ENCODE assay signal across 23 cellular contexts in the genomic region with DNA sequence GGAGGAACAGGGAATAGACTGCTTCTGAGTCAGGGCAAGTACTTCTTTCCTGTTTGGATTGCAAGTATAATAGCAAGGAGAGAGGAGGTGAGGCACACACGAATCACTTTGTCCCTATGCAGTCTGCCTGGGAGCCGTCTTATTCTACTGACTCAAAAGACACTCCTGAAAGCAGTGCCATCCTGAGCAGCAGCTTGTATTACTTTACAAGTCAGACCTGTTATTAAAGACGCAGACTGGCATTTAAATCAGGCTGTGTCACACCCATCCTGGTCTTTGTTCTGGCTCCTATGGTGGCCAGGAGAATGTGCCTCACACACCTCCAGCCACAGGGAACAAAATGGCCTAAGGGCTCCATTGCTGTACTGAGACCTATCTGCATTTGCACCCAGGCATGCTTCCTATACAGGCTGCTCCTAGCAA. TPM values are rescaled to one million over a fixed set of nuclear protein-coding genes. Genes with fewer than 3 reads are reported as not detected.
DNase-seq lines count a peak whose midpoint lies in the region; ATAC-seq, FAIRE-seq and TF ChIP-seq lines count a peak whose summit lies in the region.
"Had no signal": no experiment of that assay in that cellular context is flagged by ENCODE, and none has a peak within 500 bp of the region (broad histone marks: within the 10 kb centered on the region; RNA-seq: fewer than 3 reads in every experiment).

No MANE protein-coding gene starts in this region.

- WGBS in endodermal cell (ENCODE audit: insufficient coverage in 1 of 2, insufficient read length in 1 of 2), 2 experiments = 72 to 83% methylated on average over 2 to 3 of the region's 3 CpGs

- H3K9me3 ChIP-seq in keratinocyte (ENCODE audit: control insufficient read depth, low read depth, low read length) = no peaks in the 10 kb centered on the region
- no peaks in the 10 kb centered on the region for H3K9me3 ChIP-seq in endodermal cell (ENCODE audit: control insufficient read depth, low read length)
- H3K9me3 ChIP-seq in Karpas-422 (ENCODE audit: low read length) = no peaks in the 10 kb centered on the region
- H3K9me3 ChIP-seq: heart left ventricle, MG63, stomach had no signal

- H3K4me1 ChIP-seq in GM23338 (ENCODE audit: insufficient read depth) (0 out of 2 replicates have a peak, but pooled peaks cover 5% of the 10 kb centered on the region), keratinocyte (ENCODE audit: control insufficient read depth, extremely low read depth, insufficient read depth, low read length) (peaks cover 22% of the 10 kb centered on the region), endodermal cell (ENCODE audit: control insufficient read depth, insufficient read depth, low read length) (no peaks in the 10 kb centered on the region), Karpas-422 (ENCODE audit: low read length) (no peaks in the 10 kb centered on the region)
- H3K4me1 ChIP-seq: parathyroid adenoma had no signal

- TF ChIP-seq CTCF in GM23338 (conservative IDR thresholded peaks at IDR 0.05; ENCODE audit: low read depth in 2 of 2) (no peak), WTC11 (IDR thresholded peaks at IDR 0.05) (no peak), keratinocyte (optimal IDR thresholded peaks at IDR 0.05 in 1 of 3, IDR thresholded peaks at IDR 0.05 in 1 of 3, conservative IDR thresholded peaks at IDR 0.05 in 1 of 3; ENCODE audit: extremely low read depth in 1 of 3, insufficient read depth in 2 of 3, low read length in 3 of 3) (no peak), endodermal cell (conservative IDR thresholded peaks at IDR 0.05) (no peak)

- no peaks in the 10 kb centered on the region for H3K9me2 ChIP-seq in GM23338 (ENCODE audit: insufficient read depth)
- no peaks in the 10 kb centered on the region for H3K9me2 ChIP-seq in Karpas-422 (replicated peaks; ENCODE audit: insufficient read depth, low read length)

- ATAC-seq in GM23338 (no peak), WTC11 (peak; percentile 50), HG03025 (IDR thresholded peaks at IDR 0.05; ENCODE audit: low FRiP score, unreplicated experiment) (no peak)
- ATAC-seq: heart left ventricle; naive thymus-derived CD4-positive, alpha-beta T cell had no signal

- H3K27ac Mint-ChIP-seq in GM23338 (no peak overlapping the region), WTC11 (peak overlapping the region; percentile 66; the same call in 1 of the 2 replicates), endodermal cell (no peak overlapping the region)
- H3K27ac Mint-ChIP-seq: activated CD4-positive, alpha-beta T cell treated with anti-CD3 and anti-CD28 coated beads, Interleukin-2, amount 10 ng/mL, durations not matched to agents 7 days and 5 days; naive thymus-derived CD4-positive, alpha-beta T cell had no signal

- no peaks in the 10 kb centered on the region for H3F3A ChIP-seq in GM23338 (replicated peaks; ENCODE audit: low read depth)

- H3K27me3 ChIP-seq in GM23338 (ENCODE audit: insufficient read depth) (no peaks in the 10 kb centered on the region), keratinocyte (ENCODE audit: control insufficient read depth, extremely low read depth, insufficient read depth, low read length) (no peaks in the 10 kb centered on the region), endodermal cell (ENCODE audit: control insufficient read depth, insufficient read depth, low read length, poor library complexity, severe bottlenecking) (peaks cover 76% of the 10 kb centered on the region), Karpas-422 (ENCODE audit: low read length) (no peaks in the 10 kb centered on the region)
- H3K27me3 ChIP-seq: heart left ventricle, MG63, stomach had no signal

- H3K27ac ChIP-seq in GM23338 (ENCODE audit: low read depth) = no peak overlapping the region
- H3K27ac ChIP-seq in keratinocyte (ENCODE audit: control insufficient read depth, insufficient read depth, low read length) = peak overlapping the region; percentile 33
- no peak overlapping the region for H3K27ac ChIP-seq in endodermal cell (ENCODE audit: low read depth, low read length)
- no peak overlapping the region for H3K27ac ChIP-seq in Karpas-422 (ENCODE audit: low read length)
- H3K27ac ChIP-seq: heart left ventricle, parathyroid adenoma, stomach had no signal

- peak; percentile 90 for FAIRE-seq in keratinocyte (lab: Jason Lieb, UNC)
- FAIRE-seq: H1 had no signal

- H3K9ac ChIP-seq in keratinocyte (ENCODE audit: control insufficient read depth, extremely low read depth, insufficient read depth, low read length) = peak overlapping the region; percentile 28
- no peak overlapping the region for H3K9ac ChIP-seq in endodermal cell (ENCODE audit: extremely low read depth, low read length, poor library complexity, severe bottlenecking)
- H3K9ac ChIP-seq in Karpas-422 (ENCODE audit: low read length) = no peak overlapping the region
- H3K9ac ChIP-seq: parathyroid adenoma had no signal

- POLR2A ChIA-PET in WTC11 (lab: Charles Lee) = no interaction called here

- no peak overlapping the region for H3K4me2 ChIP-seq in GM23338
- peak overlapping the region; percentile 58 for H3K4me2 ChIP-seq in keratinocyte (ENCODE audit: control insufficient read depth, extremely low read depth, insufficient read depth, low read depth, low read length)
- no peak overlapping the region for H3K4me2 ChIP-seq in Karpas-422 (ENCODE audit: low read depth, low read length, poor library complexity, severe bottlenecking)

- CTCF ChIA-PET in WTC11 (lab: Charles Lee) = interaction anchor here (1.0 to 1.8 kb wide), 2 partner anchors 18 to 43 kb away, joined by 4 to 7 read pairs; a partner anchor contains a TSS

- H3K36me3 Mint-ChIP-seq in GM23338 (ENCODE audit: low read depth) (no peaks in the 10 kb centered on the region), WTC11 (no peaks in the 10 kb centered on the region), endodermal cell (ENCODE audit: low read depth) (no peaks in the 10 kb centered on the region)
- H3K36me3 Mint-ChIP-seq: naive thymus-derived CD4-positive, alpha-beta T cell had no signal

- peaks cover 18% of the 10 kb centered on the region; the same call in 2 of the 3 replicates for H3K9me3 Mint-ChIP-seq in GM23338
- H3K9me3 Mint-ChIP-seq in WTC11 = no peaks in the 10 kb centered on the region
- H3K9me3 Mint-ChIP-seq in endodermal cell = no peaks in the 10 kb centered on the region
- H3K9me3 Mint-ChIP-seq: activated CD4-positive, alpha-beta T cell treated with anti-CD3 and anti-CD28 coated beads, Interleukin-2, amount 10 ng/mL, durations not matched to agents 7 days and 5 days had no signal

- no peaks in the 10 kb centered on the region for H3K36me3 ChIP-seq in GM23338 (ENCODE audit: insufficient read depth)
- H3K36me3 ChIP-seq in keratinocyte (ENCODE audit: control insufficient read depth in 2 of 2, extremely low read depth in 1 of 2, insufficient read depth in 2 of 2, low read length in 2 of 2) = no peaks in the 10 kb centered on the region
- no peaks in the 10 kb centered on the region for H3K36me3 ChIP-seq in endodermal cell (ENCODE audit: control insufficient read depth, insufficient read depth, low read length)
- no peaks in the 10 kb centered on the region for H3K36me3 ChIP-seq in Karpas-422 (ENCODE audit: insufficient read depth, low read length)
- H3K36me3 ChIP-seq: heart left ventricle, MG63, stomach had no signal

- H2AFZ ChIP-seq in GM23338 = 0 out of 2 replicates have a peak overlapping the region, but pooled peaks have one; percentile 14
- H2AFZ ChIP-seq in keratinocyte (ENCODE audit: control insufficient read depth, low read length) = peak overlapping the region; percentile 85
- H2AFZ ChIP-seq in Karpas-422 (ENCODE audit: low read length) = no peak overlapping the region
- H2AFZ ChIP-seq: parathyroid adenoma had no signal

- H3K9me1 ChIP-seq in keratinocyte (ENCODE audit: control insufficient read depth, extremely low read depth, insufficient read depth, low read length) = no peaks in the 10 kb centered on the region

- dilution Hi-C loops in keratinocyte (cut with MboI; ENCODE audit: extremely low pct_ligation_motif_present, low sequenced_read_pairs) = no loop called here

- peak; percentile 75 for DNase-seq in ELF-1 (ENCODE audit: low read depth, low spot score)
- DNase-seq in GM23338 (ENCODE audit: low spot score) = no peak
- DNase-seq in WTC11 (ENCODE audit: low spot score) = no peak
- no peak for DNase-seq in keratinocyte (ENCODE audit: low read depth, low spot score)
- no peak for DNase-seq in endodermal cell
- DNase-seq in Karpas-422 = no peak
- no peak for DNase-seq in NCI-H2081 treated with DMSO at 0.1 percent for 48 hours (lab: John Stamatoyannopoulos, UW)
- DNase-seq: activated CD4-positive, alpha-beta T cell treated with anti-CD3 and anti-CD28 coated beads, Interleukin-2, amount 10 ng/mL, durations not matched to agents 7 days and 5 days; activated gamma-delta T cell; AML-193; central memory CD4-positive, alpha-beta T cell; COR-L47; heart left ventricle; MG63; naive thymus-derived CD4-positive, alpha-beta T cell; NCI-H187 treated with DMSO at 0.1 percent for 48 hours; NCI-H446 treated with DMSO at 0.1 percent for 48 hours; stimulated activated CD4-positive, alpha-beta T cell treated with anti-CD3 and anti-CD28 coated beads, Interleukin-2, amount 100 ng/mL, for 24 hours; stomach had no signal

- H4K20me1 ChIP-seq in GM23338 (replicated peaks; ENCODE audit: insufficient read depth) (no peaks in the 10 kb centered on the region), keratinocyte (ENCODE audit: control insufficient read depth, extremely low read depth, insufficient read depth, low read length) (no peaks in the 10 kb centered on the region), Karpas-422 (ENCODE audit: insufficient read depth, low read depth, low read length) (no peaks in the 10 kb centered on the region)

- no peak overlapping the region for H3K4me3 ChIP-seq in GM23338
- H3K4me3 ChIP-seq in keratinocyte (ENCODE audit: control insufficient read depth in 2 of 3, extremely low read depth in 1 of 3, insufficient read depth in 2 of 3, low read depth in 1 of 3, low read length in 3 of 3) = no peak overlapping the region
- H3K4me3 ChIP-seq in endodermal cell (ENCODE audit: low read length) = no peak overlapping the region
- no peak overlapping the region for H3K4me3 ChIP-seq in Karpas-422 (ENCODE audit: low read length)
- H3K4me3 ChIP-seq: heart left ventricle, lung, MG63, stomach had no signal

- H3K79me2 ChIP-seq in GM23338 (replicated peaks; ENCODE audit: insufficient read depth) (no peaks in the 10 kb centered on the region), keratinocyte (ENCODE audit: control insufficient read depth, insufficient read depth, low read length) (no peaks in the 10 kb centered on the region), Karpas-422 (ENCODE audit: low read length) (no peaks in the 10 kb centered on the region)
- H3K79me2 ChIP-seq: parathyroid adenoma had no signal

- H3K27me3 Mint-ChIP-seq in GM23338 (ENCODE audit: insufficient read depth, low read depth, poor library complexity) (peaks cover 4% of the 10 kb centered on the region), WTC11 (ENCODE audit: low read depth) (peaks cover 6% of the 10 kb centered on the region; the same call in 1 of the 2 replicates), endodermal cell (ENCODE audit: insufficient read depth) (peaks cover 76% of the 10 kb centered on the region)
- H3K27me3 Mint-ChIP-seq: activated CD4-positive, alpha-beta T cell treated with anti-CD3 and anti-CD28 coated beads, Interleukin-2, amount 10 ng/mL, durations not matched to agents 7 days and 5 days had no signal

- H3K4me1 Mint-ChIP-seq in GM23338 (no peaks in the 10 kb centered on the region), WTC11 (no peaks in the 10 kb centered on the region), endodermal cell (peaks cover 7% of the 10 kb centered on the region)

- H3K4me3 Mint-ChIP-seq in GM23338 = no peak overlapping the region
- no peak overlapping the region for H3K4me3 Mint-ChIP-seq in WTC11
- H3K4me3 Mint-ChIP-seq in endodermal cell = no peak overlapping the region
- H3K4me3 Mint-ChIP-seq: activated CD4-positive, alpha-beta T cell treated with anti-CD3 and anti-CD28 coated beads, Interleukin-2, amount 10 ng/mL, durations not matched to agents 7 days and 5 days; naive thymus-derived CD4-positive, alpha-beta T cell had no signal

RNA-seq across cellular contexts. Expression of a gene that starts 17.9 kb away (rescaled TPM):
- not detected in 2 replicates for total RNA-seq in GM23338 (2014; rRNA removed; shearing (Covaris generic))
- polyA plus RNA-seq in GM23338 (2016; fragmentation: Nextera tagmentation; extraction: Ambion mirVana) = 0.23 and 0.43 TPM in 2 replicates
- 0.44 to 0.72 TPM (median 0.69 TPM) in 3 replicates for total RNA-seq in WTC11 (2021)
- 117 to 140 TPM (median 124 TPM) in 3 replicates for polyA plus RNA-seq in keratinocyte
- 152 TPM for polyA plus RNA-seq in keratinocyte (2011; ENCODE audit: low read depth)
- polyA plus RNA-seq in keratinocyte (2011; cell fraction: cytosol; rRNA removed) = 107 and 149 TPM in 2 replicates
- polyA plus RNA-seq in keratinocyte (2011; cell fraction: nucleus; rRNA removed) = 92.0 and 98.4 TPM in 2 replicates
- polyA plus RNA-seq in keratinocyte (2012; ENCODE audit: low replicate concordance) = 72.9 and 89.8 TPM in 2 replicates
- 57.3 to 116 TPM (median 95.8 TPM) in 3 replicates for polyA minus RNA-seq in keratinocyte
- polyA minus RNA-seq in keratinocyte (2011; cell fraction: cytosol; rRNA and poly(A)+ RNA removed) = 92.5 TPM
- 47.6 and 69.2 TPM in 2 replicates for polyA minus RNA-seq in keratinocyte (2011; cell fraction: nucleus; rRNA and poly(A)+ RNA removed)
- total RNA-seq in endodermal cell = under 1 TPM in 1 of 2 donors, not detected in 1; 0.24 TPM
- 0.93 TPM for polyA plus RNA-seq in endodermal cell (2013, experiment 1 of 2)
- polyA plus RNA-seq in endodermal cell (2013, experiment 2 of 2) = 0.58 TPM
- total RNA-seq in Karpas-422 (2014; rRNA removed; shearing (Covaris generic); ENCODE audit: low replicate concordance) = 2.1 and 3.5 TPM in 2 replicates

RNA-seq across cellular contexts. Expression of a gene that starts 29.7 kb away (rescaled TPM):
- 28.4 and 31.3 TPM in 2 replicates for total RNA-seq in GM23338 (2014; rRNA removed; shearing (Covaris generic))
- polyA plus RNA-seq in GM23338 (2016; fragmentation: Nextera tagmentation; extraction: Ambion mirVana) (17.5 and 20.9 TPM in 2 replicates), keratinocyte (9.4 to 15.5 TPM (median 10.9 TPM) in 3 replicates)
- total RNA-seq in WTC11 (2021) (28.7 to 31.6 TPM (median 29.1 TPM) in 3 replicates), endodermal cell (10 to 100 TPM; 43.3 to 46.8 TPM)
- 34.1 TPM for polyA plus RNA-seq in keratinocyte (2011; ENCODE audit: low read depth)
- polyA plus RNA-seq in keratinocyte (2011; cell fraction: cytosol; rRNA removed) = 12.8 and 15.1 TPM in 2 replicates
- polyA plus RNA-seq in keratinocyte (2011; cell fraction: nucleus; rRNA removed) = 8.5 and 9.9 TPM in 2 replicates
- 23.4 and 23.9 TPM in 2 replicates for polyA plus RNA-seq in keratinocyte (2012; ENCODE audit: low replicate concordance)
- polyA minus RNA-seq in keratinocyte = 4.8 to 11.2 TPM (median 10.6 TPM) in 3 replicates
- 25.1 TPM for polyA minus RNA-seq in keratinocyte (2011; cell fraction: cytosol; rRNA and poly(A)+ RNA removed)
- 5.2 and 8.1 TPM in 2 replicates for polyA minus RNA-seq in keratinocyte (2011; cell fraction: nucleus; rRNA and poly(A)+ RNA removed)
- polyA plus RNA-seq in endodermal cell (2013, experiment 1 of 2) = 48.4 TPM
- 46.7 TPM for polyA plus RNA-seq in endodermal cell (2013, experiment 2 of 2)
- total RNA-seq in Karpas-422 (2014; rRNA removed; shearing (Covaris generic); ENCODE audit: low replicate concordance) = 62.7 and 77.1 TPM in 2 replicates
